In the genomic region with DNA sequence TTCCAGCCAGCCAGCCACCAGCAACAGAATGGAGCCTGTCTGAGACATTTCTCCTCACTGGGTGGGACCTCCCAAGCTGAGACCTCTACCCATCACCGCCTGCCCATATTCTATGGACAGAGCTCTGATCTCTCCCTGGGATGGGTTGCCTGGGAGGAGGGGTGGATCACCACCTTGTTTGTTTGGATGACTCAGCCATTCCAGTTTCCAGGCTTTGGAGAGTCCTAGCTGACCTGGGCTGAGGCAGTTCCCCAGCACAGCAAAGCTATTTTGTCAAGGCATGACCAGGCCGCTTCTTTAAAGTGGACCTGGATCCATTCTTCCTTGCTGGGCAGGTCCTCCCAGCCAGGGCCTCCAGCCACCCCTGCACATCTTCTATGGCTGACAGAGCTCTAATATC, we compare ENCODE assay signal across 22 cellular contexts.
DNase-seq lines count a peak whose midpoint lies in the region; TF ChIP-seq lines count a peak whose summit lies in the region.
"Had no signal": no experiment of that assay in that cellular context is flagged by ENCODE, and none has a peak within 500 bp of the region (broad histone marks: within the 10 kb centered on the region; RNA-seq: fewer than 3 reads in every experiment).

No MANE protein-coding gene starts in this region.

- no CpG with 5 or more reads among the region's 2 CpGs for WGBS in mesendoderm (ENCODE audit: extremely low coverage, insufficient coverage, low lambda C conversion rate)

- H3K4me2 ChIP-seq in mesendoderm (ENCODE audit: low read length): no peak overlapping the region

- H4K5ac ChIP-seq in mesendoderm (ENCODE audit: low read length): no peak overlapping the region

- H2BK5ac ChIP-seq in mesendoderm (ENCODE audit: low read length): no peak overlapping the region

- H3K4me3 ChIP-seq in mesendoderm (ENCODE audit: low read length) (no peak overlapping the region), dorsolateral prefrontal cortex (no peak overlapping the region)
- H3K4me3 ChIP-seq: Peyer's patch, SJSA1 had no signal

- no peak overlapping the region for H3K4ac ChIP-seq in mesendoderm (ENCODE audit: low read depth, low read length)

- DNase-seq in Caki2 (ENCODE audit: low read depth) (peak; percentile 8), ELR (ENCODE audit: low read depth) (peak; percentile 35), NCI-H460 (ENCODE audit: extremely low read depth, low read depth) (peak; percentile 7), mesendoderm (peak; percentile 42), Kasumi-1 (lab: John Stamatoyannopoulos, UW) (no peak), 8988T (no peak), dorsolateral prefrontal cortex (no peak), COR-L47 (lab: John Stamatoyannopoulos, UW) (no peak)
- DNase-seq: AML-193; C1 segment of cervical spinal cord; CD8-positive, alpha-beta T cell; DMS79; HFFc6; KBM-7; NCI-H1105; NCI-H146; NCI-H2029; NCI-H226; NCI-H524 treated with DMSO at 0.1 percent for 48 hours; NCI-H82; Peyer's patch had no signal

- H2BK15ac ChIP-seq in mesendoderm (replicated peaks; ENCODE audit: low read depth): no peak overlapping the region

- H2BK120ac ChIP-seq in mesendoderm (ENCODE audit: low read depth, low read length): no peak overlapping the region

- H3K79me1 ChIP-seq in mesendoderm (ENCODE audit: low read length): no peaks in the 10 kb centered on the region

- no peaks in the 10 kb centered on the region for H3K27me3 ChIP-seq in mesendoderm (ENCODE audit: insufficient read depth, low read length, poor library complexity)
- H3K27me3 ChIP-seq in dorsolateral prefrontal cortex: no peaks in the 10 kb centered on the region
- H3K27me3 ChIP-seq: Peyer's patch, SJSA1 had no signal

- intact Hi-C loops in dorsolateral prefrontal cortex (cut with DNase I): no loop called here

- no peak overlapping the region for H4K8ac ChIP-seq in mesendoderm (ENCODE audit: low read depth, low read length)

- H3K9ac ChIP-seq in mesendoderm (ENCODE audit: low read length): no peak overlapping the region

- no peak overlapping the region for H2AK5ac ChIP-seq in mesendoderm (ENCODE audit: low read length)

- no peaks in the 10 kb centered on the region for H3K36me3 ChIP-seq in mesendoderm (ENCODE audit: control insufficient read depth, insufficient read depth, low read length)
- H3K36me3 ChIP-seq: Peyer's patch, SJSA1 had no signal

- H3K56ac ChIP-seq in mesendoderm (ENCODE audit: low read length): no peak overlapping the region

- no peak overlapping the region for H3K18ac ChIP-seq in mesendoderm (ENCODE audit: low read length)

- H3K4me1 ChIP-seq in mesendoderm (ENCODE audit: control insufficient read depth, low read depth, low read length): no peaks in the 10 kb centered on the region
- H3K4me1 ChIP-seq: Peyer's patch, SJSA1 had no signal

- no peaks in the 10 kb centered on the region for H3K79me2 ChIP-seq in mesendoderm (ENCODE audit: control insufficient read depth, insufficient read depth, low read length)

- H3K23ac ChIP-seq in mesendoderm (ENCODE audit: low read length): no peak overlapping the region

- no peak for TF ChIP-seq CTCF in dorsolateral prefrontal cortex (IDR thresholded peaks at IDR 0.05 in 54 of 56, conservative IDR thresholded peaks at IDR 0.05 in 2 of 56; ENCODE audit: low read depth in 1 of 56, partially characterized antibody in 56 of 56)

- in situ Hi-C loops in Caki2 (cut with HindIII; ENCODE audit: low pct_unique_long_range_greater_than_20kb, low sequenced_read_pairs): no loop called here

- no peak overlapping the region for H3K27ac ChIP-seq in mesendoderm (ENCODE audit: low read depth, low read length)
- no peak overlapping the region for H3K27ac ChIP-seq in dorsolateral prefrontal cortex
- H3K27ac ChIP-seq: Peyer's patch, SJSA1 had no signal

Comparison
In these comparisons a context has a peak if more than half of its experiments do, and no peak if none do; other contexts are left out.
1. DNase-seq: peak in Caki2 (single experiment), ELR (single experiment), NCI-H460 (single experiment) and mesendoderm (single experiment); none in Kasumi-1 (0 of 2), 8988T (single experiment), dorsolateral prefrontal cortex (0 of 10) and COR-L47 (single experiment).